Comparison of ENCODE assay signal across 12 cellular contexts in the genomic region with DNA sequence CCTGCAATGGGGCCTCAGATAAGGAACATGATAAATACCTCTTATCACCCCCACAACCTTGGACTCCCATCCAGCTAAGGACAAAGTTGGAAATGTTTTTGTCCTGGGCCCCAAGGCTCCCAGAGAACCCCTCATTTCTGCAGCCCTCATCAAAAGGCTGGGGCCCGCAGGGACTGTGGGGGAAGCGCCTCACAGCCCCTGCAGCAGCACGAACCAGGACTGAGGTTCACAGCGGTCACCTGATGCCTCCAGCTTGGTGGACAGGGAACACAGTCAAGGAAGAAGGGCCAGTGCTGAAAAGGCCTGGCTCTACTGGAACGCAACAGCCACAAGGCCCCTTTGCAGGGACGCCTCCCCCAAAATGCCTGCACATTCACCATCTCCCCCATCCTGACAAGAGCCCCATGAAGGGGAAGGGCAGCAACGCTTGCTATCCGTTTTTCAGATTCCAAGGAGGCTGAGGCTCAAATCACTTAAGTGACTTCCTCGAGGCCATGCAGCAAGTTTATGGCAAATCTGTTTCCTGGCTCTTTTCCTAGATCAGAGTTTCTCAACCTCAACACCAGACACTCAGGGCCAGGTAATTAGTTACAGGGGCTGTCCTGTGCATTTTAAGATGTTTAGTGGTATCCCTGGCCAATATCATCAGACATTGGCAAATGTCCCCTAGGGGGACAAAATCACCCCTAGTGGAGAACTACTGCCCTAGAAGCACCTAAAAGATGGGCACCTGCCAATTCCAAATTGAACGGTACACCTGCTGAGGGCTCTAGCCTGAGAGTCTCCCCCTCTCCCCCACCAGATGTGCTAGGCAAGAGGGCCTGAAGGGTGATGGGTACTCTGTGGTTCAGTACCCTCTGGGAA. TPM values are rescaled to one million over a fixed set of nuclear protein-coding genes. Genes with fewer than 3 reads are reported as not detected.
A peak's percentile ranks its signal among the peaks of the same experiment; 100 is the strongest.
DNase-seq lines count a peak whose midpoint lies in the region; ATAC-seq, FAIRE-seq and TF ChIP-seq lines count a peak whose summit lies in the region.
"Had no signal": no experiment of that assay in that cellular context is flagged by ENCODE, and none has a peak within 500 bp of the region (broad histone marks: within the 10 kb centered on the region; RNA-seq: fewer than 3 reads in every experiment).

No MANE protein-coding gene starts in this region.

- ATAC-seq in GM12878 (no peak), naive B cell (ENCODE audit: low read depth in 2 of 2) (no peak), HG03095 (IDR thresholded peaks at IDR 0.05; ENCODE audit: unreplicated experiment) (no peak)
- ATAC-seq in activated CD4-positive, CD25-positive, alpha-beta regulatory T cell treated with anti-CD3 and anti-CD28 coated beads, Interleukin-2, amount 50 U/mL, for 24 hours, result no peak
- ATAC-seq: Panc1 had no signal

- no peak for TF ChIP-seq EP300 in GM12878 (IDR thresholded peaks at IDR 0.05; ENCODE audit: borderline replicate concordance in 1 of 2, control insufficient read depth in 1 of 2, low read depth in 2 of 2, low read length in 2 of 2)

- no peak for TF ChIP-seq CTCF in A673 (conservative IDR thresholded peaks at IDR 0.05; ENCODE audit: low read depth, low read length)
- TF ChIP-seq CTCF in GM12875 (IDR thresholded peaks at IDR 0.05; ENCODE audit: borderline replicate concordance, insufficient read depth, low read depth, low read length), result peak; percentile 20; the same call in 1 of the 2 replicates
- TF ChIP-seq CTCF in GM12878 (IDR thresholded peaks at IDR 0.05 in 2 of 3, conservative IDR thresholded peaks at IDR 0.05 in 1 of 3; ENCODE audit: control insufficient read depth in 2 of 3, extremely low read depth in 1 of 3, insufficient read depth in 1 of 3, low read depth in 3 of 3, low read length in 3 of 3), result peak; percentile 6 to 35 (median 24); a peak in 2 of 6 replicates
- TF ChIP-seq CTCF in endothelial cell (IDR thresholded peaks at IDR 0.05; ENCODE audit: unreplicated experiment), result no peak

- RAD21 ChIA-PET in GM12878 (lab: Charles Lee; ENCODE audit: unreplicated experiment), result interaction anchor here (1.0 to 14.4 kb wide), 6 partner anchors 6 to 277 kb away, joined by 3 to 300 read pairs (median 18); no protein-coding TSS in a partner anchor

- intact Hi-C loops in A673 (cut with micrococcal nuclease; ENCODE audit: unreplicated experiment) (no loop called here), GM12878 (cut with micrococcal nuclease; ENCODE audit: unreplicated experiment) (loop anchor here (2.0 kb wide), 1 partner anchor 18 kb away; no protein-coding TSS in a partner anchor)

- H3K27ac Mint-ChIP-seq in naive B cell (peak overlapping the region in 5 of 6 donors; percentile 58 to 99 (median 98)), endothelial cell (ENCODE audit: unreplicated experiment) (no peak overlapping the region)

- no peak overlapping the region for H2AFZ ChIP-seq in GM12878 (ENCODE audit: control insufficient read depth, low read depth, low read length)

- H3K4me1 Mint-ChIP-seq in naive B cell, result peaks cover 82 to 99% (median 99%) of the 10 kb centered on the region in 3 donors
- H3K4me1 Mint-ChIP-seq in endothelial cell (ENCODE audit: unreplicated experiment), result peaks cover 13% of the 10 kb centered on the region

- no peak for TF ChIP-seq POLR2A in GM12878 (IDR thresholded peaks at IDR 0.05; ENCODE audit: low read depth, low read length)

- H3K27me3 Mint-ChIP-seq in naive B cell (no peaks in the 10 kb centered on the region), endothelial cell (ENCODE audit: unreplicated experiment) (peaks cover 16% of the 10 kb centered on the region)

- 8% methylated on average over 10 of the region's 10 CpGs for WGBS in GM12878 (ENCODE audit: insufficient coverage, insufficient replicate concordance, low lambda C conversion rate, missing lambda C conversion rate)

- H3K4me2 ChIP-seq in GM12878 (ENCODE audit: control insufficient read depth, insufficient read depth), result peak overlapping the region; percentile 99

- H3K27ac ChIP-seq in A673 (ENCODE audit: low read depth, low read length, poor library complexity, severe bottlenecking) (peak overlapping the region; percentile 35), GM12878 (ENCODE audit: control insufficient read depth, insufficient read depth) (peak overlapping the region; percentile 97)

- TF ChIP-seq RAD21 in GM12878 (IDR thresholded peaks at IDR 0.05; ENCODE audit: insufficient read depth, low read depth, low read length), result no peak

- H3K9ac ChIP-seq in GM12878 (ENCODE audit: control insufficient read depth, insufficient read depth, low read length), result peak overlapping the region; percentile 91

- BruUV-seq in A673 (replicated peaks; lab: Mats Ljungman, UMichigan) (no TSS peak), GM12878 (replicated peaks; lab: Mats Ljungman, UMichigan) (no TSS peak)

- H3K4me3 Mint-ChIP-seq in naive B cell (peak overlapping the region; percentile 75 to 96 (median 94)), endothelial cell (ENCODE audit: unreplicated experiment) (no peak overlapping the region)

- H3K79me2 ChIP-seq in GM12878 (ENCODE audit: control insufficient read depth, insufficient read depth, low read length), result peaks cover 100% of the 10 kb centered on the region

- H3K4me1 ChIP-seq in A673 (ENCODE audit: insufficient read depth, low read length, poor library complexity, severe bottlenecking) (peaks cover 30% of the 10 kb centered on the region), GM12878 (ENCODE audit: control insufficient read depth, insufficient read depth, low read length) (peaks cover 82% of the 10 kb centered on the region)

- H3K36me3 Mint-ChIP-seq in naive B cell, result no peaks in the 10 kb centered on the region
- peaks cover 7% of the 10 kb centered on the region for H3K36me3 Mint-ChIP-seq in endothelial cell (ENCODE audit: low read depth, unreplicated experiment)

- CTCF ChIA-PET in A673 (lab: Charles Lee) (no interaction called here), GM12878 (lab: Yijun Ruan, JAX) (interaction anchor here (1.3 to 6.9 kb wide), 4 partner anchors 8 to 19 kb away, joined by 6 to 84 read pairs (median 32); a partner anchor contains a TSS)

- POLR2A ChIA-PET in A673 (lab: Charles Lee; ENCODE audit: low non-redundant PET) (no interaction called here), GM12878 (lab: Charles Lee) (interaction anchor here (3.4 to 13.0 kb wide), 4 partner anchors 7 to 391 kb away, joined by 16 to 293 read pairs (median 117); a partner anchor contains a TSS)

- in situ Hi-C loops in GM12878 (cut with MboI), result no loop called here

- no peaks in the 10 kb centered on the region for H3K36me3 ChIP-seq in A673 (ENCODE audit: insufficient read depth, low read length, poor library complexity, severe bottlenecking)
- H3K36me3 ChIP-seq in GM12878 (ENCODE audit: control insufficient read depth in 2 of 2, insufficient read depth in 2 of 2, low read length in 1 of 2), result peaks cover 2 to 8% of the 10 kb centered on the region in 2 experiments; a peak in 2 of 4 replicates

- H3K9me3 ChIP-seq in A673 (ENCODE audit: low read depth, low read length, poor library complexity, severe bottlenecking), result no peaks in the 10 kb centered on the region
- no peaks in the 10 kb centered on the region for H3K9me3 ChIP-seq in GM12878 (replicated peaks; ENCODE audit: control insufficient read depth, insufficient read depth, low read length)
- H3K9me3 ChIP-seq: esophagus squamous epithelium had no signal

- DNase-seq in A673 (ENCODE audit: low spot score) (no peak), GM12878 (ENCODE audit: low read depth, low spot score) (no peak), naive B cell (no peak), GM19240 (ENCODE audit: insufficient read length, low spot score) (no peak), endothelial cell (ENCODE audit: low spot score) (no peak)
- DNase-seq: esophagus squamous epithelium; stimulated activated CD4-positive, alpha-beta T cell treated with anti-CD3 and anti-CD28 coated beads, Interleukin-2, amount 100 ng/mL, for 48 hours had no signal

- no peak for FAIRE-seq in GM12878 (lab: Jason Lieb, UNC)

- H3K9me3 Mint-ChIP-seq in naive B cell, result no peaks in the 10 kb centered on the region
- no peaks in the 10 kb centered on the region for H3K9me3 Mint-ChIP-seq in endothelial cell (ENCODE audit: unreplicated experiment)

- SMC1A ChIA-PET in GM12878 (lab: Charles Lee; ENCODE audit: uncharacterized antibody, unreplicated experiment), result interaction anchor here (0.7 to 6.4 kb wide), 6 partner anchors 6 to 18 kb away, joined by 3 to 101 read pairs (median 7); no protein-coding TSS in a partner anchor

- no peak overlapping the region for H3K4me3 ChIP-seq in A673 (ENCODE audit: low read depth, low read length, poor library complexity, severe bottlenecking)
- H3K4me3 ChIP-seq in GM12875 (ENCODE audit: low read depth, low read length), result no peak overlapping the region
- peak overlapping the region; percentile 81 for H3K4me3 ChIP-seq in GM12878
- H3K4me3 ChIP-seq: esophagus squamous epithelium had no signal

- H3K27me3 ChIP-seq in A673 (replicated peaks; ENCODE audit: insufficient read depth, low read depth, low read length, poor library complexity) (no peaks in the 10 kb centered on the region), GM12878 (replicated peaks in 1 of 2; ENCODE audit: control insufficient read depth in 2 of 2, insufficient read depth in 2 of 2, low read length in 1 of 2) (no peaks in the 10 kb centered on the region)
- H3K27me3 ChIP-seq: esophagus squamous epithelium had no signal

- no peaks in the 10 kb centered on the region for H4K20me1 ChIP-seq in GM12878 (ENCODE audit: control insufficient read depth, insufficient read depth)

RNA-seq across cellular contexts. Expression of a gene that starts 10.5 kb away (rescaled TPM):
- total RNA-seq in A673 (2021), result 1.8 and 2.8 TPM in 2 replicates
- total RNA-seq in GM12878 (2013; cell fraction: nucleolus; rRNA removed), result 91.8 and 108 TPM in 2 replicates
- 95.7 and 97.9 TPM in 2 replicates for total RNA-seq in GM12878 (2014; rRNA removed)
- 30.7 and 31.4 TPM in 2 replicates for total RNA-seq in GM12878 (2014; rRNA removed; fragmentation: Illumina TruSeq; extraction: Trizol)
- 97.7 and 108 TPM in 2 replicates for total RNA-seq in GM12878 (2021)
- polyA plus RNA-seq in GM12878 (2011; ENCODE audit: low read depth), result 42.6 TPM
- 22.8 and 62.1 TPM in 2 replicates for polyA plus RNA-seq in GM12878 (2011; rRNA removed)
- 56.5 and 88.1 TPM in 2 replicates for polyA plus RNA-seq in GM12878 (2011; cell fraction: cytosol; rRNA removed)
- 83.6 and 85.7 TPM in 2 replicates for polyA plus RNA-seq in GM12878 (2011; cell fraction: nucleus; rRNA removed)
- 59.0 and 84.4 TPM in 2 replicates for polyA plus RNA-seq in GM12878 (2012)
- 6.6 and 22.4 TPM in 2 replicates for polyA plus RNA-seq in GM12878 (2014; fragmentation: Illumina TruSeq; extraction: Trizol)
- polyA plus RNA-seq in GM12878 (2014; fragmentation: Nextera tagmentation; extraction: Ambion mirVana), result 1 to 10 TPM in 1 of 2 experiments, under 1 TPM in 1; 0.84 to 2.6 TPM
- 107 and 133 TPM in 2 replicates for polyA plus RNA-seq in GM12878 (2014; rRNA removed)
- 10 to 100 TPM; 59.4 to 64.3 TPM for polyA plus RNA-seq in GM12878 (2016; fragmentation: Nextera tagmentation; extraction: Ambion mirVana)
- polyA minus RNA-seq in GM12878 (2011; rRNA and poly(A)+ RNA removed), result 46.4 and 70.0 TPM in 2 replicates
- 35.4 and 37.4 TPM in 2 replicates for polyA minus RNA-seq in GM12878 (2011; cell fraction: cytosol; rRNA and poly(A)+ RNA removed)
- polyA minus RNA-seq in GM12878 (2011; cell fraction: nucleus; rRNA and poly(A)+ RNA removed), result 29.1 and 40.5 TPM in 2 replicates
- polyA plus RNA-seq in naive B cell (ENCODE audit: low read depth in 6 of 6), result 100 to 1,000 TPM in 1 of 6 donors, 10 to 100 TPM in 5; 52.3 to 145 (median 72.6) TPM
- 10.4 TPM for total RNA-seq in endothelial cell (ENCODE audit: unreplicated experiment)

RNA-seq across cellular contexts. Expression of a gene that starts 22.3 kb away (rescaled TPM):
- total RNA-seq in A673 (2021) (not detected in 2 replicates), GM12878 (2014; rRNA removed) (not detected in 2 replicates), GM12878 (2014; rRNA removed; fragmentation: Illumina TruSeq; extraction: Trizol) (not detected in 2 replicates), GM12878 (2021) (0.26 and 1.2 TPM in 2 replicates), endothelial cell (ENCODE audit: unreplicated experiment) (not detected)
- not detected in 2 replicates for total RNA-seq in GM12878 (2013; cell fraction: nucleolus; rRNA removed)
- polyA plus RNA-seq in GM12878 (2011; ENCODE audit: low read depth), result not detected
- polyA plus RNA-seq in GM12878 (2011; rRNA removed) (not detected in 2 replicates), GM12878 (2014; fragmentation: Illumina TruSeq; extraction: Trizol) (not detected in 2 replicates), GM12878 (2014; fragmentation: Nextera tagmentation; extraction: Ambion mirVana) (not detected), GM12878 (2014; rRNA removed) (not detected in 2 replicates), GM12878 (2016; fragmentation: Nextera tagmentation; extraction: Ambion mirVana) (not detected), naive B cell (ENCODE audit: low read depth in 6 of 6) (not detected)
- polyA plus RNA-seq in GM12878 (2011; cell fraction: cytosol; rRNA removed), result not detected in 2 replicates
- polyA plus RNA-seq in GM12878 (2011; cell fraction: nucleus; rRNA removed), result not detected in 2 replicates
- not detected in 2 replicates for polyA plus RNA-seq in GM12878 (2012)
- polyA minus RNA-seq in GM12878 (2011; rRNA and poly(A)+ RNA removed), result not detected in 2 replicates
- not detected in 2 replicates for polyA minus RNA-seq in GM12878 (2011; cell fraction: cytosol; rRNA and poly(A)+ RNA removed)
- polyA minus RNA-seq in GM12878 (2011; cell fraction: nucleus; rRNA and poly(A)+ RNA removed), result not detected in 2 replicates
- total RNA-seq: omental fat pad had no signal

RNA-seq across cellular contexts. Expression of a gene that starts 54.8 kb away (rescaled TPM):
- total RNA-seq in A673 (2021) (3.0 and 5.5 TPM in 2 replicates), GM12878 (2014; rRNA removed) (1.4 and 2.1 TPM in 2 replicates), GM12878 (2014; rRNA removed; fragmentation: Illumina TruSeq; extraction: Trizol) (1.3 TPM in 2 replicates), GM12878 (2021) (3.2 and 3.6 TPM in 2 replicates), endothelial cell (ENCODE audit: unreplicated experiment) (8.8 TPM)
- 3.2 TPM in 2 replicates for total RNA-seq in GM12878 (2013; cell fraction: nucleolus; rRNA removed)
- 6.6 TPM for polyA plus RNA-seq in GM12878 (2011; ENCODE audit: low read depth)
- polyA plus RNA-seq in GM12878 (2011; rRNA removed) (1.7 and 2.1 TPM in 2 replicates), GM12878 (2014; fragmentation: Illumina TruSeq; extraction: Trizol) (0.16 and 1.2 TPM in 2 replicates), GM12878 (2014; fragmentation: Nextera tagmentation; extraction: Ambion mirVana) (under 1 TPM; 0.05 to 0.09 TPM), GM12878 (2014; rRNA removed) (3.4 and 3.8 TPM in 2 replicates), GM12878 (2016; fragmentation: Nextera tagmentation; extraction: Ambion mirVana) (1 to 10 TPM; 1.4 to 2.7 TPM), naive B cell (ENCODE audit: low read depth in 6 of 6) (1 to 10 TPM in 5 of 6 donors, not detected in 1; 1.5 to 3.3 (median 1.8) TPM)
- 2.8 and 3.8 TPM in 2 replicates for polyA plus RNA-seq in GM12878 (2011; cell fraction: cytosol; rRNA removed)
- polyA plus RNA-seq in GM12878 (2011; cell fraction: nucleus; rRNA removed), result 6.8 and 8.2 TPM in 2 replicates
- polyA plus RNA-seq in GM12878 (2012), result 1.8 and 1.9 TPM in 2 replicates
- 1.1 and 2.0 TPM in 2 replicates for polyA minus RNA-seq in GM12878 (2011; rRNA and poly(A)+ RNA removed)
- 1.2 TPM in 2 replicates for polyA minus RNA-seq in GM12878 (2011; cell fraction: cytosol; rRNA and poly(A)+ RNA removed)
- polyA minus RNA-seq in GM12878 (2011; cell fraction: nucleus; rRNA and poly(A)+ RNA removed), result 0.73 and 2.9 TPM in 2 replicates

RNA-seq across cellular contexts. Expression of a gene that starts 55.7 kb away (rescaled TPM):
- total RNA-seq in A673 (2021) (1.9 TPM in 1 of 2 replicates, not detected in the other), GM12878 (2014; rRNA removed) (0.85 TPM in 1 of 2 replicates, not detected in the other), GM12878 (2014; rRNA removed; fragmentation: Illumina TruSeq; extraction: Trizol) (not detected in 2 replicates), GM12878 (2021) (0.37 TPM in 1 of 2 replicates, not detected in the other), endothelial cell (ENCODE audit: unreplicated experiment) (20.7 TPM)
- 2.1 and 3.4 TPM in 2 replicates for total RNA-seq in GM12878 (2013; cell fraction: nucleolus; rRNA removed)
- not detected for polyA plus RNA-seq in GM12878 (2011; ENCODE audit: low read depth)
- polyA plus RNA-seq in GM12878 (2011; rRNA removed) (not detected in 2 replicates), GM12878 (2014; fragmentation: Illumina TruSeq; extraction: Trizol) (not detected in 2 replicates), GM12878 (2014; fragmentation: Nextera tagmentation; extraction: Ambion mirVana) (not detected), GM12878 (2014; rRNA removed) (not detected in 2 replicates), GM12878 (2016; fragmentation: Nextera tagmentation; extraction: Ambion mirVana) (under 1 TPM; 0.33 to 0.35 TPM), naive B cell (ENCODE audit: low read depth in 6 of 6) (not detected)
- polyA plus RNA-seq in GM12878 (2011; cell fraction: cytosol; rRNA removed), result 0.10 TPM in 1 of 2 replicates, not detected in the other
- 0.99 and 2.1 TPM in 2 replicates for polyA plus RNA-seq in GM12878 (2011; cell fraction: nucleus; rRNA removed)
- 0.65 and 1.2 TPM in 2 replicates for polyA plus RNA-seq in GM12878 (2012)
- not detected in 2 replicates for polyA minus RNA-seq in GM12878 (2011; rRNA and poly(A)+ RNA removed)
- not detected in 2 replicates for polyA minus RNA-seq in GM12878 (2011; cell fraction: cytosol; rRNA and poly(A)+ RNA removed)
- not detected in 2 replicates for polyA minus RNA-seq in GM12878 (2011; cell fraction: nucleus; rRNA and poly(A)+ RNA removed)

Comparison
In these comparisons a context has a peak if more than half of its experiments do, and no peak if none do; other contexts are left out.
1. CTCF ChIP-seq: peak in GM12875 (single experiment) and GM12878 (3 of 3); none in A673 (single experiment) and endothelial cell (single experiment).